Comparison of ENCODE assay signal across 13 cellular contexts in genomic region chr5:150429410-150429873, GRCh38. TPM values are rescaled to one million over a fixed set of nuclear protein-coding genes. Genes with fewer than 3 reads are reported as not detected.
DNase-seq lines count a peak whose midpoint lies in the region; ATAC-seq and TF ChIP-seq lines count a peak whose summit lies in the region.
"Had no signal": no experiment of that assay in that cellular context is flagged by ENCODE, and none has a peak within 500 bp of the region (broad histone marks: within the 10 kb centered on the region; RNA-seq: fewer than 3 reads in every experiment).

No MANE protein-coding gene starts in this region.

- peak overlapping the region; percentile 97 for H3K4me2 ChIP-seq in OCI-LY3 (ENCODE audit: low read length)

- H3K4me1 ChIP-seq in OCI-LY3 (ENCODE audit: low read length): peaks cover 40% of the 10 kb centered on the region

- peaks cover 8% of the 10 kb centered on the region for H3K79me2 ChIP-seq in OCI-LY3 (ENCODE audit: low read length)

- H3K27me3 Mint-ChIP-seq in activated T-cell treated with anti-CD3 and anti-CD28 coated beads, Interleukin-2, amount 50 U/mL, for 72 hours (ENCODE audit: low read depth): no peaks in the 10 kb centered on the region

- no peak overlapping the region for H3K4me3 Mint-ChIP-seq in activated T-cell treated with anti-CD3 and anti-CD28 coated beads, Interleukin-2, amount 50 U/mL, for 72 hours

- no peaks in the 10 kb centered on the region for H3K36me3 ChIP-seq in OCI-LY3 (replicated peaks; ENCODE audit: low read depth, low read length)

- H4K20me1 ChIP-seq in OCI-LY3 (ENCODE audit: insufficient read depth, low read length): no peaks in the 10 kb centered on the region

- no peaks in the 10 kb centered on the region for H3K4me1 Mint-ChIP-seq in activated T-cell treated with anti-CD3 and anti-CD28 coated beads, Interleukin-2, amount 50 U/mL, for 72 hours (ENCODE audit: low read depth)

- no peak overlapping the region for H2AFZ ChIP-seq in OCI-LY3 (ENCODE audit: low read depth, low read length)

- peak overlapping the region; percentile 76 for H3K4me3 ChIP-seq in OCI-LY3 (ENCODE audit: low read length)

- DNase-seq in activated T-cell treated with anti-CD3 and anti-CD28 coated beads, Interleukin-2, amount 50 U/mL, for 72 hours: no peak
- no peak for DNase-seq in activated CD4-positive, CD25-positive, alpha-beta regulatory T cell treated with anti-CD3 and anti-CD28 coated beads, Interleukin-2, amount 50 U/mL, for 72 hours
- no peak for DNase-seq in activated naive CD4-positive, alpha-beta T cell treated with Interleukin-2 at 50 U/mL for 16 hours
- DNase-seq: activated CD4-positive, alpha-beta T cell treated with anti-CD3 and anti-CD28 coated beads for 4 hours; NCI-H1417; NCI-H510A treated with DMSO at 0.1 percent for 48 hours; stimulated activated CD4-positive, alpha-beta T cell treated with anti-CD3 and anti-CD28 coated beads, Interleukin-2, amount 100 ng/mL, for 48 hours had no signal

- H3K9me3 Mint-ChIP-seq in activated T-cell treated with anti-CD3 and anti-CD28 coated beads, Interleukin-2, amount 50 U/mL, for 72 hours: no peaks in the 10 kb centered on the region
- H3K9me3 Mint-ChIP-seq: activated T-helper 2 cell treated with anti-CD3 and anti-CD28 coated beads, Interferon-gamma antibody, Interleukin-2, Interleukin-4, amounts not matched to agents 10 μg/mL and 5 μg/mL and 100 μg/mL, durations not matched to agents 14 hours and 24 hours and 36 hours had no signal

- no peak overlapping the region for H3K27ac Mint-ChIP-seq in activated T-cell treated with anti-CD3 and anti-CD28 coated beads, Interleukin-2, amount 50 U/mL, for 72 hours
- H3K27ac Mint-ChIP-seq: activated T-helper 2 cell treated with anti-CD3 and anti-CD28 coated beads, Interferon-gamma antibody, Interleukin-2, Interleukin-4, amounts not matched to agents 10 μg/mL and 5 μg/mL and 100 μg/mL, durations not matched to agents 14 hours and 24 hours and 36 hours had no signal

- H3K9ac ChIP-seq in OCI-LY3 (ENCODE audit: low read length): peak overlapping the region; percentile 85

- H3K9me3 ChIP-seq in OCI-LY3 (ENCODE audit: insufficient read depth, low read length): no peaks in the 10 kb centered on the region

- no peak for TF ChIP-seq CTCF in OCI-LY3 (IDR thresholded peaks at IDR 0.05; ENCODE audit: low read depth, low read length)

- H3K27me3 ChIP-seq in OCI-LY3 (ENCODE audit: low read depth, low read length): no peaks in the 10 kb centered on the region

- no peaks in the 10 kb centered on the region for H3K36me3 Mint-ChIP-seq in activated T-cell treated with anti-CD3 and anti-CD28 coated beads, Interleukin-2, amount 50 U/mL, for 72 hours (ENCODE audit: insufficient read depth in 2 of 2)

- H3K27ac ChIP-seq in OCI-LY3 (ENCODE audit: low read length) (peak overlapping the region; percentile 88), temporal lobe (ENCODE audit: low read depth, low read length) (peak overlapping the region; percentile 95)

- ATAC-seq in GM19023 (IDR thresholded peaks at IDR 0.05; ENCODE audit: unreplicated experiment) (peak; percentile 48), HG02870 (IDR thresholded peaks at IDR 0.05; ENCODE audit: unreplicated experiment) (peak; percentile 81)
- ATAC-seq in activated T-cell treated with anti-CD3 and anti-CD28 coated beads, Interleukin-2, amount 50 U/mL, for 72 hours (replicated peaks in 1 of 2): no peak
- ATAC-seq: SK-N-SH treated with all-trans-retinoic acid at 6 μM for 48 hours had no signal

RNA-seq across cellular contexts. Expression of gene CD74, which starts 16.7 kb away (rescaled TPM):
- total RNA-seq in temporal lobe: 2.5 TPM
- total RNA-seq in activated T-cell treated with anti-CD3 and anti-CD28 coated beads, Interleukin-2, amount 50 U/mL, for 72 hours: 100 to 1,000 TPM; 363 to 455 TPM

RNA-seq across cellular contexts. Expression of gene RPS14, which starts 20.1 kb away (rescaled TPM):
- total RNA-seq in temporal lobe: 1,676 TPM
- 1,000 to 10,000 TPM; 2,954 to 3,917 TPM for total RNA-seq in activated T-cell treated with anti-CD3 and anti-CD28 coated beads, Interleukin-2, amount 50 U/mL, for 72 hours

Comparison
In these comparisons a context has a peak if more than half of its experiments do, and no peak if none do; other contexts are left out.
1. ATAC-seq: peak in GM19023 (single experiment) and HG02870 (single experiment); none in activated T-cell treated with anti-CD3 and anti-CD28 coated beads, Interleukin-2, amount 50 U/mL, for 72 hours (0 of 2).
2. RNA of gene CD74, which starts 16.7 kb away (total RNA-seq): 363 to 455 TPM in activated T-cell treated with anti-CD3 and anti-CD28 coated beads, Interleukin-2, amount 50 U/mL, for 72 hours; 2.5 TPM in temporal lobe (single experiment); every median in the first group is over 100 times any median in the second.